Comparison of ENCODE assay signal across 15 cellular contexts in the genomic region with DNA sequence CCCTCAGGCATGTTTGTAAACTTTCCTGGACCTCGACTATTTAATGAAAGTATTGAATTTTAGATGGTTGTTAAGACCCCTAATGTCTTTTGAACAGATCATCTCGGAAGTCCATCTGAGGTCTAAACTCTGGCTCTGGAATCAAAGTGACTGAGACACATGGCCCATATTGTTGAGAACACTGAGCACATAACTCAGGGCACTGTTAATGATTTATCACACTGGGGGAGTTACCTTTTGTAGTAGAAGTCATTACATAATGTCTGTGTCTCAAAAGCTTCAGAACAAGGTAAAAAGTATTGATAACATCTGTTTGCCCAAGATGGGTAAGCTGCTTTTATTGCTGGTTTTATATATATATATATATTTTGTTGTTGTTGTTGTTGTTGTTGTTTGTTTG.
A peak's percentile ranks its signal among the peaks of the same experiment; 100 is the strongest.
DNase-seq lines count a peak whose midpoint lies in the region; ATAC-seq, FAIRE-seq and TF ChIP-seq lines count a peak whose summit lies in the region.
"Had no signal": no experiment of that assay in that cellular context is flagged by ENCODE, and none has a peak within 500 bp of the region (broad histone marks: within the 10 kb centered on the region; RNA-seq: fewer than 3 reads in every experiment).

No MANE protein-coding gene starts in this region.

- H3K9ac ChIP-seq in kidney (ENCODE audit: low read length in 2 of 2), result no peak overlapping the region

- H3K4me3 ChIP-seq in kidney (ENCODE audit: low read length in 2 of 2), result no peak overlapping the region
- H3K4me3 ChIP-seq in mucosa of descending colon, result no peak overlapping the region
- H3K4me3 ChIP-seq: GM12878 had no signal

- FAIRE-seq in kidney (lab: Jason Lieb, UNC), result peak; percentile 6
- FAIRE-seq: GM12878, GM18507 had no signal

- ATAC-seq in mucosa of descending colon (peak; percentile 61), GM18873 (IDR thresholded peaks at IDR 0.05; ENCODE audit: low FRiP score, unreplicated experiment) (no peak), GM21390 (IDR thresholded peaks at IDR 0.05; ENCODE audit: unreplicated experiment) (no peak)
- ATAC-seq: GM12878 had no signal

- intact Hi-C loops in kidney (cut with DNase I), result no loop called here
- intact Hi-C loops in mucosa of descending colon (cut with DNase I, micrococcal nuclease), result no loop called here

- peak; percentile 64 for DNase-seq in DMS53 (lab: John Stamatoyannopoulos, UW)
- peak; percentile 23 for DNase-seq in NCI-H69 (lab: John Stamatoyannopoulos, UW)
- DNase-seq in kidney, result no peak
- peak in 1 of 3 donors; percentile 17 for DNase-seq in mucosa of descending colon
- DNase-seq in cortex of kidney (lab: John Stamatoyannopoulos, UW), result no peak
- DNase-seq in EL, result no peak
- DNase-seq: Caco-2; CD8-positive, alpha-beta memory T cell; GOT3; H9 had no signal

- H3K9me3 ChIP-seq in kidney (ENCODE audit: control insufficient read depth in 1 of 2, low read length in 2 of 2) (no peaks in the 10 kb centered on the region), mucosa of descending colon (no peaks in the 10 kb centered on the region)

- H3K36me3 ChIP-seq in kidney (ENCODE audit: control insufficient read depth in 1 of 2, insufficient read depth in 2 of 2, low read length in 2 of 2) (no peaks in the 10 kb centered on the region), mucosa of descending colon (ENCODE audit: low read depth) (no peaks in the 10 kb centered on the region)

- no peak overlapping the region for H3K27ac ChIP-seq in kidney (ENCODE audit: low read depth in 2 of 2, low read length in 2 of 2)
- H3K27ac ChIP-seq: 22Rv1 had no signal

- H3K4me1 ChIP-seq in kidney (ENCODE audit: control insufficient read depth in 1 of 2, insufficient read depth in 1 of 2, low read depth in 1 of 2, low read length in 2 of 2) (no peaks in the 10 kb centered on the region), mucosa of descending colon (ENCODE audit: low read depth) (no peaks in the 10 kb centered on the region)
- H3K4me1 ChIP-seq: Caco-2 had no signal

- TF ChIP-seq CTCF in kidney (IDR thresholded peaks at IDR 0.05; ENCODE audit: borderline replicate concordance, extremely low read depth, insufficient read depth) (no peak), mucosa of descending colon (IDR thresholded peaks at IDR 0.05) (no peak)

Comparison
In these comparisons a context has a peak if more than half of its experiments do, and no peak if none do; other contexts are left out.
1. DNase-seq: peak in DMS53 (single experiment) and NCI-H69 (single experiment); none in kidney (single experiment), cortex of kidney (single experiment) and EL (single experiment).